Comparison of ENCODE assay signal across 1 cellular context in genomic region chr7:128783143-128783799, GRCh38.
TF ChIP-seq lines count a peak whose summit lies in the region.

No MANE protein-coding gene starts in this region.

TF ChIP-seq in GM12878, 131 proteins besides CTCF, POLR2A, EP300 and RAD21:
- no peak for TF ChIP-seq CBX5 (IDR thresholded peaks at IDR 0.05; ENCODE audit: low read depth)
- TF ChIP-seq IRF4 (IDR thresholded peaks at IDR 0.05; ENCODE audit: low read depth, low read length): no peak
- no peak for TF ChIP-seq BMI1 (IDR thresholded peaks at IDR 0.05; ENCODE audit: borderline replicate concordance)
- TF ChIP-seq ZNF24 (IDR thresholded peaks at IDR 0.05): peak; percentile 84
- peak; percentile 65; the same call in 1 of the 2 replicates for TF ChIP-seq SREBF2 (IDR thresholded peaks at IDR 0.05; ENCODE audit: low read length)
- TF ChIP-seq ATF7 (IDR thresholded peaks at IDR 0.05; ENCODE audit: low read depth): no peak
